In genomic region chr1:89069955-89070354, GRCh38 we compare ENCODE assay signal across 1 cellular context.
TF ChIP-seq lines count a peak whose summit lies in the region.

No MANE protein-coding gene starts in this region.

TF ChIP-seq in GM23338, 12 proteins besides CTCF, POLR2A, EP300 and RAD21:
- TF ChIP-seq ZNF462 (CRISPR knock-in tag; IDR thresholded peaks at IDR 0.05) (no peak), ZNF331 (CRISPR knock-in tag; IDR thresholded peaks at IDR 0.05; ENCODE audit: low read depth) (no peak), ETS1 (IDR thresholded peaks at IDR 0.05) (no peak), REST (IDR thresholded peaks at IDR 0.05; ENCODE audit: unreplicated experiment) (no peak), CREB1 (CRISPR knock-in tag; IDR thresholded peaks at IDR 0.05; ENCODE audit: low read depth) (no peak), EZH2 (IDR thresholded peaks at IDR 0.05; ENCODE audit: low read depth, unreplicated experiment) (no peak), STAT1 (IDR thresholded peaks at IDR 0.05; ENCODE audit: unreplicated experiment) (no peak), POLR2AphosphoS5 (IDR thresholded peaks at IDR 0.05; ENCODE audit: low read depth) (no peak), ZNF114 (CRISPR knock-in tag; IDR thresholded peaks at IDR 0.05) (no peak), EZH2phosphoT487 (IDR thresholded peaks at IDR 0.05; ENCODE audit: unreplicated experiment) (no peak), NANOG (IDR thresholded peaks at IDR 0.05; ENCODE audit: borderline replicate concordance) (no peak), JUNB (IDR thresholded peaks at IDR 0.05; ENCODE audit: unreplicated experiment) (no peak)
TF ChIP-seq in GM23338: peak in this region for 0.
